ENCODE assay signal across 1 cellular context in genomic region chr15:101407439-101407838, GRCh38.
TF ChIP-seq lines count a peak whose summit lies in the region.

No MANE protein-coding gene starts in this region.

TF ChIP-seq in GM12878, 131 proteins besides CTCF, POLR2A, EP300 and RAD21 (continued from another document):
- TF ChIP-seq YBX1 (IDR thresholded peaks at IDR 0.05) (no peak), IKZF1 (conservative IDR thresholded peaks at IDR 0.05) (no peak; the same call in 1 of the 2 replicates), ASH2L (IDR thresholded peaks at IDR 0.05; ENCODE audit: borderline replicate concordance, low read depth) (no peak), NBN (IDR thresholded peaks at IDR 0.05) (peak; percentile 59; the same call in 1 of the 2 replicates), IRF4 (IDR thresholded peaks at IDR 0.05; ENCODE audit: low read depth, low read length) (peak; percentile 72; the same call in 1 of the 2 replicates), ZNF592 (IDR thresholded peaks at IDR 0.05) (no peak), TARDBP (IDR thresholded peaks at IDR 0.05; ENCODE audit: borderline replicate concordance) (no peak)
